Comparison of ENCODE assay signal across 9 cellular contexts in genomic region chr3:57805674-57806073, GRCh38. TPM values are rescaled to one million over a fixed set of nuclear protein-coding genes. Genes with fewer than 3 reads are reported as not detected.
DNase-seq lines count a peak whose midpoint lies in the region; ATAC-seq, FAIRE-seq and TF ChIP-seq lines count a peak whose summit lies in the region.
"Had no signal": no experiment of that assay in that cellular context is flagged by ENCODE, and none has a peak within 500 bp of the region (broad histone marks: within the 10 kb centered on the region; RNA-seq: fewer than 3 reads in every experiment).

No MANE protein-coding gene starts in this region.

- H3K9me1 ChIP-seq in K562 (ENCODE audit: control insufficient read depth, insufficient read depth, low read length), result no peaks in the 10 kb centered on the region

- DNase-seq in Caki2 (ENCODE audit: low read depth), result peak; percentile 87
- DNase-seq in K562 (ENCODE audit: extremely low read depth in 1 of 4, low spot score in 3 of 4), result peak; percentile 37 to 71 (median 56)
- no peak for DNase-seq in lung (ENCODE audit: low spot score)
- DNase-seq in middle frontal gyrus (ENCODE audit: extremely low spot score, low spot score), result no peak
- DNase-seq in NCI-H82 (lab: John Stamatoyannopoulos, UW), result no peak
- no peak for DNase-seq in activated CD4-positive, alpha-beta T cell treated with anti-CD3 and anti-CD28 coated beads for 48 hours
- DNase-seq in activated CD8-positive, alpha-beta memory T cell treated with anti-CD3 and anti-CD28 coated beads, Interleukin-2, amount 50 U/mL, for 48 hours, result no peak
- DNase-seq: NCI-H524 treated with DMSO at 0.1 percent for 48 hours had no signal

- H3K4me2 ChIP-seq in K562 (ENCODE audit: insufficient read depth, low read length), result peak overlapping the region; percentile 32

- H2AFZ ChIP-seq in K562 (ENCODE audit: low read depth, low read length), result no peak overlapping the region

- POLR2A ChIA-PET in K562 (lab: Yijun Ruan, JAX), result interaction anchor here (0.6 to 1.0 kb wide), 4 partner anchors 17 to 470 kb away, joined by 3 to 7 read pairs (median 3); no protein-coding TSS in a partner anchor

- intact Hi-C loops in K562 (cut with micrococcal nuclease), result no loop called here

- TF ChIP-seq EP300 in Ishikawa (IDR thresholded peaks at IDR 0.05; ENCODE audit: borderline replicate concordance) (no peak), K562 (IDR thresholded peaks at IDR 0.05; ENCODE audit: low read length) (peak; percentile 49; the same call in 1 of the 2 replicates)

- peaks cover 79% of the 10 kb centered on the region for H3K79me2 ChIP-seq in K562 (ENCODE audit: control insufficient read depth, insufficient read depth, low read length)

- TF ChIP-seq CTCF in K562 (IDR thresholded peaks at IDR 0.05 in 2 of 3, conservative IDR thresholded peaks at IDR 0.05 in 1 of 3; ENCODE audit: insufficient read depth in 2 of 3, low read depth in 1 of 3, low read length in 3 of 3) (no peak), lung (IDR thresholded peaks at IDR 0.05; ENCODE audit: control extremely low read depth, extremely low read depth) (no peak)

- H3K27me3 ChIP-seq in K562 (ENCODE audit: control insufficient read depth in 2 of 2, insufficient read depth in 2 of 2, low read length in 2 of 2) (no peaks in the 10 kb centered on the region), lung (ENCODE audit: control insufficient read depth, insufficient read depth) (no peaks in the 10 kb centered on the region)

- H3K36me3 ChIP-seq in K562 (ENCODE audit: control insufficient read depth, insufficient read depth, low read length) (no peaks in the 10 kb centered on the region), lung (ENCODE audit: control insufficient read depth in 2 of 2, insufficient read depth in 2 of 2, low read length in 2 of 2) (no peaks in the 10 kb centered on the region)

- H3K4me3 ChIP-seq in K562, result no peak overlapping the region
- H3K4me3 ChIP-seq in lung, result no peak overlapping the region

- peaks cover 10% of the 10 kb centered on the region; the same call in 1 of the 2 replicates for H4K20me1 ChIP-seq in K562 (replicated peaks; ENCODE audit: control insufficient read depth, insufficient read depth, low read length)

- no TSS peak for BruUV-seq in K562 (replicated peaks; lab: Mats Ljungman, UMichigan)

- H3K27ac ChIP-seq in K562 (ENCODE audit: extremely low read depth, low read depth, low read length) (peak overlapping the region; percentile 50; the same call in 2 of the 3 replicates), lung (ENCODE audit: low read depth in 1 of 2, low read length in 1 of 2) (no peak overlapping the region)

- H3K4me1 ChIP-seq in K562 (replicated peaks in 1 of 2; ENCODE audit: control insufficient read depth in 2 of 2, insufficient read depth in 2 of 2, low read length in 2 of 2) (peaks cover 12 to 21% of the 10 kb centered on the region in 2 experiments; a peak in 4 of 5 replicates), lung (ENCODE audit: control insufficient read depth in 2 of 2, insufficient read depth in 2 of 2, low read length in 2 of 2) (peaks cover 16 to 23% of the 10 kb centered on the region in 2 donors)

- TF ChIP-seq RAD21 in Ishikawa (IDR thresholded peaks at IDR 0.05; ENCODE audit: low read depth), result no peak
- no peak for TF ChIP-seq RAD21 in K562 (CRISPR knock-in tag; conservative IDR thresholded peaks at IDR 0.05 in 1 of 2, IDR thresholded peaks at IDR 0.05 in 1 of 2)

- in situ Hi-C loops in Caki2 (cut with HindIII; ENCODE audit: low pct_unique_long_range_greater_than_20kb, low sequenced_read_pairs), result no loop called here
- in situ Hi-C loops in K562 (cut with MboI), result no loop called here

- H3K9me3 ChIP-seq in K562 (replicated peaks; ENCODE audit: control insufficient read depth, insufficient read depth, low read depth, low read length) (no peaks in the 10 kb centered on the region), lung (ENCODE audit: control insufficient read depth in 2 of 2, insufficient read depth in 1 of 2, low read length in 1 of 2) (peaks cover 0 to 3% of the 10 kb centered on the region in 2 donors)

- H3K9ac ChIP-seq in K562 (ENCODE audit: insufficient read depth in 1 of 2, low read depth in 2 of 2, low read length in 2 of 2), result no peak overlapping the region

- FAIRE-seq in K562 (lab: Jason Lieb, UNC), result peak; percentile 81

- peak; percentile 93 for ATAC-seq in K562
- ATAC-seq in lung (ENCODE audit: insufficient read depth, low FRiP score), result peak; percentile 29

- WGBS in K562 (ENCODE audit: insufficient coverage, low coverage, missing lambda C conversion rate), result 5% methylated on average over 1 of the region's 1 CpG
- WGBS in lung, 2 donors, result 96 to 100% methylated on average over 1 of the region's 1 CpG

- CTCF ChIA-PET in K562 (lab: Yijun Ruan, JAX; ENCODE audit: low intra/inter-chr PET ratio), result no interaction called here

- no peak for TF ChIP-seq POLR2A in K562 (conservative IDR thresholded peaks at IDR 0.05)

TF ChIP-seq in Ishikawa, 13 proteins besides CTCF, POLR2A, EP300 and RAD21 (continues in another document):
- TF ChIP-seq TEAD4 (IDR thresholded peaks at IDR 0.05) (no peak), ZBTB7A (IDR thresholded peaks at IDR 0.05; ENCODE audit: low read depth) (no peak), TCF12 (IDR thresholded peaks at IDR 0.05; ENCODE audit: low read depth) (no peak)

TF ChIP-seq in K562, 482 proteins besides CTCF, POLR2A, EP300 and RAD21 (continues in another document):
- no peak for TF ChIP-seq ZC3H4 (CRISPR knock-in tag; IDR thresholded peaks at IDR 0.05; ENCODE audit: borderline replicate concordance)
- TF ChIP-seq RHOXF2B (CRISPR knock-in tag; conservative IDR thresholded peaks at IDR 0.05), result no peak
- no peak for TF ChIP-seq TFAM (CRISPR knock-in tag; conservative IDR thresholded peaks at IDR 0.05)
- no peak for TF ChIP-seq TARDBP (IDR thresholded peaks at IDR 0.05)
- TF ChIP-seq ARNT (IDR thresholded peaks at IDR 0.05), result 0 out of 4 replicates have a peak, but pooled peaks of 1 of the 2 experiments have one; percentile 28
- TF ChIP-seq PYGO2 (tag; IDR thresholded peaks at IDR 0.05), result no peak
- TF ChIP-seq RBM15 (IDR thresholded peaks at IDR 0.05; ENCODE audit: insufficient read depth, low read length), result no peak
- no peak for TF ChIP-seq STAT5B (CRISPR knock-in tag; IDR thresholded peaks at IDR 0.05)
- no peak for TF ChIP-seq RUNX1 (IDR thresholded peaks at IDR 0.05; ENCODE audit: low read depth)
- peak; percentile 26; the same call in 1 of the 2 replicates for TF ChIP-seq ARID2 (IDR thresholded peaks at IDR 0.05)
- TF ChIP-seq ZNF766 (CRISPR knock-in tag; conservative IDR thresholded peaks at IDR 0.05), result 0 out of 2 replicates have a peak, but pooled peaks have one; percentile 21
- no peak for TF ChIP-seq ZNF197 (CRISPR knock-in tag; IDR thresholded peaks at IDR 0.05; ENCODE audit: low read depth)
- peak; percentile 83 for TF ChIP-seq SMARCE1 (IDR thresholded peaks at IDR 0.05)
- peak; percentile 72; the same call in 1 of the 2 replicates for TF ChIP-seq JUND (IDR thresholded peaks at IDR 0.05; ENCODE audit: borderline replicate concordance, low read depth, low read length)
- peak; percentile 72; the same call in 2 of the 3 replicates for TF ChIP-seq JUND (tag; IDR thresholded peaks at IDR 0.05; ENCODE audit: borderline replicate concordance, low read depth, low read length)
- no peak for TF ChIP-seq HNRNPLL (IDR thresholded peaks at IDR 0.05; ENCODE audit: low read depth, low read length, poor library complexity, severe bottlenecking)
- peak; percentile 17 to 37; a peak in 1 of 4 replicates for TF ChIP-seq TRIM24 (IDR thresholded peaks at IDR 0.05)
- no peak for TF ChIP-seq SMARCA5 (IDR thresholded peaks at IDR 0.05)
- TF ChIP-seq, protein P1, sequence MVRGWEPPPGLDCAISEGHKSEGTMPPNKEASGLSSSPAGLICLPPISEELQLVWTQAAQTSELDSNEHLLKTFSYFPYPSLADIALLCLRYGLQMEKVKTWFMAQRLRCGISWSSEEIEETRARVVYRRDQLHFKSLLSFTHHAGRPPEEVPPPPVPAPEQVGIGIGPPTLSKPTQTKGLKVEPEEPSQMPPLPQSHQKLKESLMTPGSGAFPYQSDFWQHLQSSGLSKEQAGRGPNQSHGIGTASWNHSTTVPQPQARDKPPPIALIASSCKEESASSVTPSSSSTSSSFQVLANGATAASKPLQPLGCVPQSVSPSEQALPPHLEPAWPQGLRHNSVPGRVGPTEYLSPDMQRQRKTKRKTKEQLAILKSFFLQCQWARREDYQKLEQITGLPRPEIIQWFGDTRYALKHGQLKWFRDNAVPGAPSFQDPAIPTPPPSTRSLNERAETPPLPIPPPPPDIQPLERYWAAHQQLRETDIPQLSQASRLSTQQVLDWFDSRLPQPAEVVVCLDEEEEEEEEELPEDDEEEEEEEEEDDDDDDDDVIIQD (CRISPR knock-in tag; IDR thresholded peaks at IDR 0.05), result no peak
- no peak for TF ChIP-seq TAF1 (IDR thresholded peaks at IDR 0.05; ENCODE audit: control insufficient read depth, extremely low read depth, insufficient read depth, low read length, severe bottlenecking)
- TF ChIP-seq KLF6 (CRISPR knock-in tag; IDR thresholded peaks at IDR 0.05; ENCODE audit: borderline replicate concordance), result no peak
- 0 out of 2 replicates have a peak, but pooled peaks have one; percentile 47 for TF ChIP-seq ELF4 (CRISPR knock-in tag; IDR thresholded peaks at IDR 0.05)

RNA-seq across cellular contexts. Expression of gene SLMAP, which starts 49.6 kb away (rescaled TPM):
- total RNA-seq in Caki2 (2014; rRNA removed; shearing (Covaris generic); ENCODE audit: low replicate concordance), result 20.4 and 24.7 TPM in 2 replicates
- 45.2 and 144 TPM in 2 replicates for total RNA-seq in K562 (2011; cell fraction: chromatin; rRNA removed; ENCODE audit: low replicate concordance)
- 33.2 and 46.8 TPM in 2 replicates for total RNA-seq in K562 (2011; cell fraction: nucleolus; rRNA removed)
- 77.5 and 135 TPM in 2 replicates for total RNA-seq in K562 (2011; cell fraction: nucleoplasm; rRNA removed)
- total RNA-seq in K562 (2014; rRNA removed) (27.5 and 28.3 TPM in 2 replicates), K562 (2014; rRNA removed; fragmentation: Illumina TruSeq; extraction: Trizol) (38.1 and 46.8 TPM in 2 replicates), K562 (2015; rRNA removed; fragmentation: Illumina TruSeq; extraction: Trizol) (34.1 and 35.0 TPM in 2 replicates), K562 (2021) (50.7 and 59.3 TPM in 2 replicates), lung (100 to 1,000 TPM in 1 of 2 donors, 10 to 100 TPM in 1; 72.4 to 118 TPM)
- polyA plus RNA-seq in K562 (2011; rRNA removed) (22.4 and 25.8 TPM in 2 replicates), K562 (2014; fragmentation: Illumina TruSeq; extraction: Trizol) (25.5 and 30.8 TPM in 2 replicates), K562 (2014; fragmentation: Nextera tagmentation; extraction: Ambion mirVana) (10 to 100 TPM; 12.1 to 12.7 TPM), K562 (2014; rRNA removed) (19.5 and 22.1 TPM in 2 replicates), lung (10 to 100 TPM; 11.4 to 22.0 TPM)
- polyA plus RNA-seq in K562 (2011; cell fraction: cytosol; rRNA removed), result 10.3 and 16.2 TPM in 2 replicates
- polyA plus RNA-seq in K562 (2011; cell fraction: nucleus; rRNA removed), result 28.9 and 35.1 TPM in 2 replicates
- 15.7 and 18.8 TPM in 2 replicates for polyA plus RNA-seq in K562 (2012)
- polyA minus RNA-seq in K562 (2011; rRNA and poly(A)+ RNA removed), result 66.4 and 67.7 TPM in 2 replicates
- 25.0 and 32.3 TPM in 2 replicates for polyA minus RNA-seq in K562 (2011; cell fraction: cytosol; rRNA and poly(A)+ RNA removed)
- 39.9 and 52.4 TPM in 2 replicates for polyA minus RNA-seq in K562 (2011; cell fraction: nucleus; rRNA and poly(A)+ RNA removed)

Comparison
In these comparisons a context has a peak if more than half of its experiments do, and no peak if none do; other contexts are left out.
1. DNase-seq: peak in Caki2 (single experiment) and K562 (4 of 4); none in lung (single experiment), middle frontal gyrus (single experiment), NCI-H82 (single experiment), activated CD4-positive, alpha-beta T cell treated with anti-CD3 and anti-CD28 coated beads for 48 hours (single experiment) and activated CD8-positive, alpha-beta memory T cell treated with anti-CD3 and anti-CD28 coated beads, Interleukin-2, amount 50 U/mL, for 48 hours (single experiment).